Comparison of ENCODE assay signal across 9 cellular contexts in the genomic region with DNA sequence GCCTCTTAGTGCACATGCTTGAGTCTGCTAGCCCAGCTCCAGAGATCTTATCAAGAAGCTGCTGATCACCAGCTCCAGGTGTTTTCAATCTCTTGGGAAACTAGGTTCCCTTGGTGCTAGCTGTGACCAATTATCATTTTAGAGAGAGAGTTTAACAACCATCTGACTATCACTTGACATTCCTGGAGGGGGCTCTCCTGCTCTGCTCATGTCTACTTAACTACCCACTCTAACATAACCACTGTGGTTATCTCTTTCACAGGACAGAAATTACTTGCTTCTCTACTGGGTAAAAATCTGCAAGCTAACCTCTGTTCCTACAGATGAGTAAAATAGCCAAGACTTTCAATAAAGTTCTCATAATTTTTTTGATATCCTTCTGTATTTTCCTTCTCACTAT.
DNase-seq lines count a peak whose midpoint lies in the region; ATAC-seq and TF ChIP-seq lines count a peak whose summit lies in the region.
"Had no signal": no experiment of that assay in that cellular context is flagged by ENCODE, and none has a peak within 500 bp of the region (broad histone marks: within the 10 kb centered on the region; RNA-seq: fewer than 3 reads in every experiment).

No MANE protein-coding gene starts in this region.

- no peaks in the 10 kb centered on the region for H3K9me3 ChIP-seq in DND-41 (ENCODE audit: insufficient read depth, low read length, severe bottlenecking)
- H3K9me3 ChIP-seq: neutrophil had no signal

- H3K4me1 ChIP-seq in DND-41 (ENCODE audit: insufficient read depth, low read length), result no peaks in the 10 kb centered on the region

- no peak for TF ChIP-seq POLR2A in NB4 (IDR thresholded peaks at IDR 0.05; ENCODE audit: extremely low read depth, insufficient read length)

- no peak overlapping the region for H2AFZ ChIP-seq in DND-41 (ENCODE audit: low read depth, low read length)

- no peaks in the 10 kb centered on the region for H3K79me2 ChIP-seq in DND-41 (ENCODE audit: insufficient read depth, low read length)

- H4K20me1 ChIP-seq in DND-41 (ENCODE audit: insufficient read depth, low read length), result no peaks in the 10 kb centered on the region

- peak; percentile 11 for TF ChIP-seq CTCF in DND-41 (IDR thresholded peaks at IDR 0.05; ENCODE audit: borderline replicate concordance, extremely low read depth, low read length, poor library complexity, severe bottlenecking)
- TF ChIP-seq CTCF in NB4 (IDR thresholded peaks at IDR 0.05; ENCODE audit: low read depth, low read length), result no peak
- no peak for TF ChIP-seq CTCF in epithelial cell of esophagus (IDR thresholded peaks at IDR 0.05; ENCODE audit: insufficient read depth, low read depth, low read length, missing control alignments)

- H3K27ac ChIP-seq in DND-41 (ENCODE audit: low read length), result no peak overlapping the region
- H3K27ac ChIP-seq: neutrophil had no signal

- no peak overlapping the region for H3K4me2 ChIP-seq in DND-41 (ENCODE audit: insufficient read depth, low read length)

- H3K36me3 ChIP-seq in DND-41 (ENCODE audit: insufficient read depth, low read length), result no peaks in the 10 kb centered on the region
- H3K36me3 ChIP-seq: neutrophil had no signal

- ATAC-seq in DND-41 (ENCODE audit: insufficient read depth, low read depth), result peak; percentile 65
- peak; percentile 57 for ATAC-seq in GM18909 (IDR thresholded peaks at IDR 0.05; ENCODE audit: poor library complexity, unreplicated experiment)
- no peak for ATAC-seq in GM19467 (IDR thresholded peaks at IDR 0.05; ENCODE audit: unreplicated experiment)

- DNase-seq in DND-41 (no peak), NB4 (ENCODE audit: low read depth) (peak; percentile 33), epithelial cell of esophagus (ENCODE audit: low read depth) (peak; percentile 8), NCI-H1694 treated with DMSO at 0.1 percent for 48 hours (lab: John Stamatoyannopoulos, UW) (no peak), NCI-H510A treated with DMSO at 0.1 percent for 48 hours (lab: John Stamatoyannopoulos, UW) (no peak), NCI-H345 (lab: John Stamatoyannopoulos, UW) (no peak)

- H3K9ac ChIP-seq in DND-41 (ENCODE audit: low read depth, low read length), result no peak overlapping the region

- H3K27me3 ChIP-seq in DND-41 (ENCODE audit: insufficient read depth, low read length, poor library complexity), result no peaks in the 10 kb centered on the region
- H3K27me3 ChIP-seq: neutrophil had no signal

- H3K4me3 ChIP-seq in DND-41 (ENCODE audit: low read depth in 1 of 2, low read length in 2 of 2) (no peak overlapping the region), NB4 (ENCODE audit: low read depth, low read length) (no peak overlapping the region), epithelial cell of esophagus (ENCODE audit: low read length) (no peak overlapping the region)

Comparison
In these comparisons a context has a peak if more than half of its experiments do, and no peak if none do; other contexts are left out.
1. DNase-seq: peak in NB4 (single experiment) and epithelial cell of esophagus (single experiment); none in DND-41 (single experiment), NCI-H1694 treated with DMSO at 0.1 percent for 48 hours (single experiment), NCI-H510A treated with DMSO at 0.1 percent for 48 hours (single experiment) and NCI-H345 (single experiment).